Comparison of ENCODE assay signal across 15 cellular contexts in genomic region chr3:9231006-9231405, GRCh38.
"Had no signal": no experiment of that assay in that cellular context is flagged by ENCODE, and none has a peak within 500 bp of the region (broad histone marks: within the 10 kb centered on the region; RNA-seq: fewer than 3 reads in every experiment).

No MANE protein-coding gene starts in this region.

- DNase-seq: activated CD4-positive, alpha-beta T cell treated with anti-CD3 and anti-CD28 coated beads, Interleukin-2, amount 50 U/mL, for 4 hours; activated CD4-positive, CD25-positive, alpha-beta regulatory T cell treated with anti-CD3 and anti-CD28 coated beads, Interleukin-2, amount 50 U/mL, for 72 hours; activated naive CD8-positive, alpha-beta T cell treated with anti-CD3 and anti-CD28 coated beads, Interleukin-2, amount 10 ng/mL, durations not matched to agents 7 days and 5 days; activated T-cell treated with anti-CD3 and anti-CD28 coated beads, Interleukin-2, amount 50 U/mL, for 48 hours; cortex of kidney; effector memory CD8-positive, alpha-beta T cell; erythroblast; left ventricle myocardium inferior; occipital lobe; psoas muscle; stomach; T-helper 9 cell; thyroid gland had no signal

- H3K4me1 Mint-ChIP-seq: central memory CD8-positive, alpha-beta T cell had no signal

- H3K4me3 ChIP-seq: left ventricle myocardium inferior, psoas muscle, skin epidermis, stomach, thyroid gland had no signal

- H3K36me3 ChIP-seq: left ventricle myocardium inferior, stomach, thyroid gland had no signal

- H3K27ac Mint-ChIP-seq: activated naive CD8-positive, alpha-beta T cell treated with anti-CD3 and anti-CD28 coated beads, Interleukin-2, amount 10 ng/mL, durations not matched to agents 7 days and 5 days; effector memory CD8-positive, alpha-beta T cell had no signal

- H3K9me3 ChIP-seq: left ventricle myocardium inferior, psoas muscle, stomach, thyroid gland had no signal

- H3K4me3 Mint-ChIP-seq: activated naive CD8-positive, alpha-beta T cell treated with anti-CD3 and anti-CD28 coated beads, Interleukin-2, amount 10 ng/mL, durations not matched to agents 7 days and 5 days; central memory CD8-positive, alpha-beta T cell; effector memory CD8-positive, alpha-beta T cell had no signal

- H3K9me3 Mint-ChIP-seq: activated naive CD8-positive, alpha-beta T cell treated with anti-CD3 and anti-CD28 coated beads, Interleukin-2, amount 10 ng/mL, durations not matched to agents 7 days and 5 days; central memory CD8-positive, alpha-beta T cell; effector memory CD8-positive, alpha-beta T cell had no signal

- H3K27ac ChIP-seq: left ventricle myocardium inferior, psoas muscle, skin epidermis, stomach, thyroid gland had no signal

- H3K27me3 ChIP-seq: stomach, thyroid gland had no signal

- ATAC-seq: effector memory CD8-positive, alpha-beta T cell; psoas muscle had no signal
